In the genomic region with DNA sequence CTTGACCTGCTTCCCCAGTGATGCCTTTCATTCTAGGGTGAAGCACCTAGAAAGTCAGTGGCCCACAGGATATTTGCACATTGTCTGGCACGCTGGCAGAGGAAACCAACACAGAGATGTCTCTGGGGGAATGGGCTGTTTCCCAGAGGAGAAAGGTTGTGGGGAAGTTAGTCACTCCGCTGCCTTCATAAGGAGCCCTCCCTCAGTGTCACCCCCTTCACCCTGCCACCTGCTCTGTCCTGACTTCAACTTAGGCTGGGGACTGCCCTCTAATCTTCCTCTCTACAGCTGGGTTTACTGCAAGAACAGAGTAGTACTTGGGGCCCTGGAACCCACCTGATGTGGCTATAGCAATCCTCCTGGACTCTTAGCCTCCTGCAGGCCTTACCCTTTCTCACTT, we compare ENCODE assay signal across 18 cellular contexts. TPM values are rescaled to one million over a fixed set of nuclear protein-coding genes. Genes with fewer than 3 reads are reported as not detected.
"Had no signal": no experiment of that assay in that cellular context is flagged by ENCODE, and none has a peak within 500 bp of the region (broad histone marks: within the 10 kb centered on the region; RNA-seq: fewer than 3 reads in every experiment).

No MANE protein-coding gene starts in this region.

- H3K79me2 ChIP-seq: parathyroid adenoma had no signal

- DNase-seq: activated CD4-positive, alpha-beta memory T cell treated with anti-CD3 and anti-CD28 coated beads for 36 hours; activated gamma-delta T cell treated with Interleukin-2 at 50 U/mL for 16 hours; activated T-cell treated with anti-CD3 and anti-CD28 coated beads for 4 hours; endodermal cell; foreskin melanocyte; glutamatergic neuron; naive thymus-derived CD8-positive, alpha-beta T cell; sigmoid colon; spleen; stimulated activated CD4-positive, alpha-beta T cell treated with anti-CD3 and anti-CD28 coated beads, Interleukin-4, amount 100 ng/mL, for 4 hours; T-helper 2 cell had no signal

- ATAC-seq: activated naive CD4-positive, alpha-beta T cell treated with anti-CD3 and anti-CD28 coated beads, Interleukin-2, amount 50 U/mL, for 72 hours; naive thymus-derived CD8-positive, alpha-beta T cell; stimulated activated memory B cell treated with anti-CD40 and anti-IgM and Interleukin-4, amounts not matched to agents 10 μg/mL and 1 μg/mL and 100 μg/mL, for 72 hours had no signal

- H3K27ac Mint-ChIP-seq: activated CD4-positive, alpha-beta memory T cell treated with anti-CD3 and anti-CD28 coated beads for 36 hours; activated naive CD4-positive, alpha-beta T cell treated with anti-CD3 and anti-CD28 coated beads, Interleukin-2, amount 50 U/mL, for 72 hours; activated T-helper 1 cell treated with anti-CD3 and anti-CD28 coated beads, Interleukin-12 subunit alpha, Interleukin-12 subunit beta, Interleukin-2, Interleukin-4 antibody, amounts not matched to agents 30 ng/mL and 10 ng/mL and 1 ng/mL, durations not matched to agents 14 hours and 24 hours and 36 hours; endodermal cell; memory B cell; stimulated activated memory B cell treated with anti-CD40 and anti-IgM and Interleukin-4, amounts not matched to agents 10 μg/mL and 1 μg/mL and 100 μg/mL, for 72 hours had no signal

- H3K9ac ChIP-seq: parathyroid adenoma had no signal

- H3K27me3 ChIP-seq: sigmoid colon had no signal

- H3K36me3 Mint-ChIP-seq: activated CD4-positive, alpha-beta memory T cell treated with anti-CD3 and anti-CD28 coated beads for 36 hours; activated naive CD4-positive, alpha-beta T cell treated with anti-CD3 and anti-CD28 coated beads, Interleukin-2, amount 50 U/mL, for 72 hours; memory B cell; naive thymus-derived CD8-positive, alpha-beta T cell; stimulated activated memory B cell treated with anti-CD40 and anti-IgM and Interleukin-4, amounts not matched to agents 10 μg/mL and 1 μg/mL and 100 μg/mL, for 72 hours had no signal

- H3K36me3 ChIP-seq: neutrophil had no signal

- H3K4me3 ChIP-seq: sigmoid colon, spleen had no signal

- H3K4me3 Mint-ChIP-seq: activated CD4-positive, alpha-beta memory T cell treated with anti-CD3 and anti-CD28 coated beads for 36 hours; activated T-helper 1 cell treated with anti-CD3 and anti-CD28 coated beads, Interleukin-12 subunit alpha, Interleukin-12 subunit beta, Interleukin-2, Interleukin-4 antibody, amounts not matched to agents 30 ng/mL and 10 ng/mL and 1 ng/mL, durations not matched to agents 14 hours and 24 hours and 36 hours; endodermal cell; memory B cell; naive thymus-derived CD8-positive, alpha-beta T cell; stimulated activated memory B cell treated with anti-CD40 and anti-IgM and Interleukin-4, amounts not matched to agents 10 μg/mL and 1 μg/mL and 100 μg/mL, for 72 hours had no signal

- H3K9me3 Mint-ChIP-seq: activated CD4-positive, alpha-beta memory T cell treated with anti-CD3 and anti-CD28 coated beads for 36 hours; activated naive CD4-positive, alpha-beta T cell treated with anti-CD3 and anti-CD28 coated beads, Interleukin-2, amount 50 U/mL, for 72 hours; activated T-helper 1 cell treated with anti-CD3 and anti-CD28 coated beads, Interleukin-12 subunit alpha, Interleukin-12 subunit beta, Interleukin-2, Interleukin-4 antibody, amounts not matched to agents 30 ng/mL and 10 ng/mL and 1 ng/mL, durations not matched to agents 14 hours and 24 hours and 36 hours; memory B cell; naive thymus-derived CD8-positive, alpha-beta T cell; stimulated activated memory B cell treated with anti-CD40 and anti-IgM and Interleukin-4, amounts not matched to agents 10 μg/mL and 1 μg/mL and 100 μg/mL, for 72 hours had no signal

- H2AFZ ChIP-seq: parathyroid adenoma had no signal

- H3K9me3 ChIP-seq: neutrophil, sigmoid colon, spleen had no signal

- H3K27ac ChIP-seq: epithelial cell of prostate, neutrophil, parathyroid adenoma, spleen had no signal

RNA-seq across cellular contexts. Expression of a gene that starts 44.2 kb away (rescaled TPM):
- total RNA-seq: activated CD4-positive, alpha-beta memory T cell treated with anti-CD3 and anti-CD28 coated beads for 36 hours; activated T-helper 1 cell treated with anti-CD3 and anti-CD28 coated beads, Interleukin-12 subunit alpha, Interleukin-12 subunit beta, Interleukin-2, Interleukin-4 antibody, amounts not matched to agents 30 ng/mL and 10 ng/mL and 1 ng/mL, durations not matched to agents 14 hours and 24 hours and 36 hours had no signal
